In genomic region chr11:14892036-14892556, GRCh38 we compare ENCODE assay signal across 8 cellular contexts. TPM values are rescaled to one million over a fixed set of nuclear protein-coding genes. Genes with fewer than 3 reads are reported as not detected.
DNase-seq lines count a peak whose midpoint lies in the region; ATAC-seq and TF ChIP-seq lines count a peak whose summit lies in the region.

A gene with protein sequence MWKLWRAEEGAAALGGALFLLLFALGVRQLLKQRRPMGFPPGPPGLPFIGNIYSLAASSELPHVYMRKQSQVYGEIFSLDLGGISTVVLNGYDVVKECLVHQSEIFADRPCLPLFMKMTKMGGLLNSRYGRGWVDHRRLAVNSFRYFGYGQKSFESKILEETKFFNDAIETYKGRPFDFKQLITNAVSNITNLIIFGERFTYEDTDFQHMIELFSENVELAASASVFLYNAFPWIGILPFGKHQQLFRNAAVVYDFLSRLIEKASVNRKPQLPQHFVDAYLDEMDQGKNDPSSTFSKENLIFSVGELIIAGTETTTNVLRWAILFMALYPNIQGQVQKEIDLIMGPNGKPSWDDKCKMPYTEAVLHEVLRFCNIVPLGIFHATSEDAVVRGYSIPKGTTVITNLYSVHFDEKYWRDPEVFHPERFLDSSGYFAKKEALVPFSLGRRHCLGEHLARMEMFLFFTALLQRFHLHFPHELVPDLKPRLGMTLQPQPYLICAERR (minus strand): TSS chr11:14892231. CDS start chr11:14892205, 26 bp downstream.

- peak; percentile 95 for ATAC-seq in HG03175 (IDR thresholded peaks at IDR 0.05; ENCODE audit: unreplicated experiment)
- peak; percentile 98 for ATAC-seq in WTC11

- intact Hi-C loops in spleen (cut with DNase I; ENCODE audit: low total_unique reads), result no loop called here

- peaks cover 8 to 64% (median 29%) of the 10 kb centered on the region in 6 donors for H3K4me1 ChIP-seq in spleen

- in situ Hi-C loops in GM18951 (cut with MboI; ENCODE audit: low sequenced_read_pairs, unreplicated experiment), result no loop called here

- POLR2A ChIA-PET in AG04450 (lab: Yijun Ruan, JAX) (interaction anchor here (0.8 kb wide), 2 partner anchors 14 to 16 kb away, joined by 3 to 4 read pairs; no protein-coding TSS in a partner anchor), WTC11 (lab: Charles Lee) (interaction anchor here (0.6 to 1.6 kb wide), 5 partner anchors 12 to 248 kb away, joined by 3 to 7 read pairs (median 3); partner anchors contain the start of gene PDE3B)

- WGBS in spleen, 5 donors, result 0 to 1% (median 0%) methylated on average over 17 to 36 of the region's 36 CpGs

- H3K27me3 ChIP-seq in AG04450 (ENCODE audit: control insufficient read depth, insufficient read depth, low read length), result peaks cover 8% of the 10 kb centered on the region
- H3K27me3 ChIP-seq in spleen (replicated peaks in 1 of 7), result no peaks in the 10 kb centered on the region

- H3K4me1 Mint-ChIP-seq in WTC11 (peaks cover 20% of the 10 kb centered on the region), immature natural killer cell (peaks cover 30 to 42% of the 10 kb centered on the region in 2 donors)

- H3K9me3 ChIP-seq in AG04450 (ENCODE audit: control insufficient read depth, insufficient read depth, low read length), result no peaks in the 10 kb centered on the region; the same call in 1 of the 2 replicates
- no peaks in the 10 kb centered on the region for H3K9me3 ChIP-seq in spleen

- H3K36me3 ChIP-seq in spleen, result no peaks in the 10 kb centered on the region

- no peaks in the 10 kb centered on the region for H3K36me3 Mint-ChIP-seq in WTC11
- no peaks in the 10 kb centered on the region for H3K36me3 Mint-ChIP-seq in immature natural killer cell

- H3K27ac Mint-ChIP-seq in WTC11, result peak within 1 kb of the TSS; percentile 50
- H3K27ac Mint-ChIP-seq in immature natural killer cell, result peak within 1 kb of the TSS; percentile 93 to 97 (median 96)

- H3K9me3 Mint-ChIP-seq in WTC11 (peaks cover 11% of the 10 kb centered on the region), immature natural killer cell (no peaks in the 10 kb centered on the region)

- H3K27me3 Mint-ChIP-seq in WTC11 (ENCODE audit: low read depth), result peaks cover 34% of the 10 kb centered on the region
- H3K27me3 Mint-ChIP-seq in immature natural killer cell (ENCODE audit: low read depth in 3 of 3), result peaks cover 3 to 12% (median 8%) of the 10 kb centered on the region in 3 donors

- CTCF ChIA-PET in AG04450 (lab: Charles Lee) (interaction anchor here (0.8 to 4.8 kb wide), 2 partner anchors 14 to 183 kb away, joined by 3 to 37 read pairs; no protein-coding TSS in a partner anchor), WTC11 (lab: Charles Lee) (interaction anchor here (0.7 to 6.5 kb wide), 12 partner anchors 14 to 371 kb away, joined by 3 to 141 read pairs (median 8); partner anchors contain the start of gene PSMA1)

- DNase-seq in AG04450 (ENCODE audit: low read depth, low spot score) (peak; percentile 89), NCI-H2227 treated with DMSO at 0.1 percent for 48 hours (lab: John Stamatoyannopoulos, UW) (peak; percentile 42), WTC11 (ENCODE audit: low spot score) (peak; percentile 97), cardiac fibroblast (ENCODE audit: low read depth in 2 of 2) (peak; percentile 98), immature natural killer cell (peak; percentile 91), spleen (peak; percentile 97)

- TF ChIP-seq CTCF in AG04450 (IDR thresholded peaks at IDR 0.05; ENCODE audit: low read depth, low read length) (no peak), WTC11 (IDR thresholded peaks at IDR 0.05) (no peak), cardiac fibroblast (IDR thresholded peaks at IDR 0.05; ENCODE audit: low read depth, low read length) (no peak), spleen (IDR thresholded peaks at IDR 0.05 in 8 of 11, conservative IDR thresholded peaks at IDR 0.05 in 3 of 11) (peak in 2 of 11 experiments; percentile 33 to 44)

- H3K27ac ChIP-seq in AG04450 (ENCODE audit: low read depth, low read length) (peak within 1 kb of the TSS; percentile 57), spleen (peak within 1 kb of the TSS; percentile 90 to 97 (median 96))

- TF ChIP-seq POLR2A in GM18951 (IDR thresholded peaks at IDR 0.05; ENCODE audit: extremely low read depth, insufficient read depth, insufficient read length) (peak; percentile 11), spleen (IDR thresholded peaks at IDR 0.05) (peak in 1 of 3 donors; percentile 34)

- H3K4me3 ChIP-seq in AG04450 (ENCODE audit: low read depth, low read length) (peak within 1 kb of the TSS; percentile 85), cardiac fibroblast (replicated peaks in 1 of 2; ENCODE audit: low read depth in 2 of 2, low read length in 2 of 2) (peak within 1 kb of the TSS; percentile 74 to 79), spleen (peak within 1 kb of the TSS; percentile 72 to 79 (median 76))

- H3K4me3 Mint-ChIP-seq in WTC11 (peak within 1 kb of the TSS; percentile 90), immature natural killer cell (peak within 1 kb of the TSS; percentile 92 to 98 (median 95))

TF ChIP-seq in WTC11, 78 proteins besides CTCF, POLR2A, EP300 and RAD21 (continues in another document):
- TF ChIP-seq, protein P1, sequence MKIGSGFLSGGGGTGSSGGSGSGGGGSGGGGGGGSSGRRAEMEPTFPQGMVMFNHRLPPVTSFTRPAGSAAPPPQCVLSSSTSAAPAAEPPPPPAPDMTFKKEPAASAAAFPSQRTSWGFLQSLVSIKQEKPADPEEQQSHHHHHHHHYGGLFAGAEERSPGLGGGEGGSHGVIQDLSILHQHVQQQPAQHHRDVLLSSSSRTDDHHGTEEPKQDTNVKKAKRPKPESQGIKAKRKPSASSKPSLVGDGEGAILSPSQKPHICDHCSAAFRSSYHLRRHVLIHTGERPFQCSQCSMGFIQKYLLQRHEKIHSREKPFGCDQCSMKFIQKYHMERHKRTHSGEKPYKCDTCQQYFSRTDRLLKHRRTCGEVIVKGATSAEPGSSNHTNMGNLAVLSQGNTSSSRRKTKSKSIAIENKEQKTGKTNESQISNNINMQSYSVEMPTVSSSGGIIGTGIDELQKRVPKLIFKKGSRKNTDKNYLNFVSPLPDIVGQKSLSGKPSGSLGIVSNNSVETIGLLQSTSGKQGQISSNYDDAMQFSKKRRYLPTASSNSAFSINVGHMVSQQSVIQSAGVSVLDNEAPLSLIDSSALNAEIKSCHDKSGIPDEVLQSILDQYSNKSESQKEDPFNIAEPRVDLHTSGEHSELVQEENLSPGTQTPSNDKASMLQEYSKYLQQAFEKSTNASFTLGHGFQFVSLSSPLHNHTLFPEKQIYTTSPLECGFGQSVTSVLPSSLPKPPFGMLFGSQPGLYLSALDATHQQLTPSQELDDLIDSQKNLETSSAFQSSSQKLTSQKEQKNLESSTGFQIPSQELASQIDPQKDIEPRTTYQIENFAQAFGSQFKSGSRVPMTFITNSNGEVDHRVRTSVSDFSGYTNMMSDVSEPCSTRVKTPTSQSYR (CRISPR knock-in tag; IDR thresholded peaks at IDR 0.05), result no peak
- TF ChIP-seq NFYB (CRISPR knock-in tag; conservative IDR thresholded peaks at IDR 0.05; ENCODE audit: low read depth) (peak; percentile 86), MYBL2 (CRISPR knock-in tag; IDR thresholded peaks at IDR 0.05) (0 out of 2 replicates have a peak, but pooled peaks have one; percentile 17), ETV6 (CRISPR knock-in tag; IDR thresholded peaks at IDR 0.05) (0 out of 2 replicates have a peak, but pooled peaks have one; percentile 12), PRDM15 (CRISPR knock-in tag; IDR thresholded peaks at IDR 0.05) (peak; percentile 97), KAT7 (CRISPR knock-in tag; IDR thresholded peaks at IDR 0.05; ENCODE audit: borderline replicate concordance) (no peak), NFE2L1 (CRISPR knock-in tag; IDR thresholded peaks at IDR 0.05) (peak; percentile 26; the same call in 1 of the 2 replicates)
- TF ChIP-seq, protein P2, sequence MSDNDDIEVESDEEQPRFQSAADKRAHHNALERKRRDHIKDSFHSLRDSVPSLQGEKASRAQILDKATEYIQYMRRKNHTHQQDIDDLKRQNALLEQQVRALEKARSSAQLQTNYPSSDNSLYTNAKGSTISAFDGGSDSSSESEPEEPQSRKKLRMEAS (CRISPR knock-in tag; IDR thresholded peaks at IDR 0.05), result peak; percentile 57; the same call in 1 of the 2 replicates

RNA-seq across cellular contexts. Expression of the gene that starts here (rescaled TPM):
- polyA plus RNA-seq in AG04450 (2011; rRNA removed) (6.5 and 9.0 TPM in 2 replicates), immature natural killer cell (10 to 100 TPM; 15.8 to 21.8 (median 16.2) TPM), spleen (10 to 100 TPM; 23.5 to 45.0 (median 32.7) TPM)
- 2.9 and 3.6 TPM in 2 replicates for polyA minus RNA-seq in AG04450 (2011; rRNA and poly(A)+ RNA removed)
- total RNA-seq in WTC11 (2021) (14.9 to 23.1 TPM (median 18.3 TPM) in 3 replicates), spleen (10 to 100 TPM in 6 of 7 donors, 1 to 10 TPM in 1; 9.6 to 30.3 (median 15.6) TPM)

Comparison
In these comparisons a context has a peak if more than half of its experiments do, and no peak if none do; other contexts are left out.
1. Peak in every context shown above with its lines: DNase-seq, ATAC-seq, H3K4me3 ChIP-seq and H3K27ac ChIP-seq.
2. DNase-seq: peak in every context shown above with its lines; median percentile 98 in cardiac fibroblast; 97 in WTC11; 97 in spleen; 91 in immature natural killer cell; 89 in AG04450; 42 in NCI-H2227 treated with DMSO at 0.1 percent for 48 hours.